Comparison of ENCODE assay signal across 25 cellular contexts in genomic region chr12:74917743-74918142, GRCh38.
"Had no signal": no experiment of that assay in that cellular context is flagged by ENCODE, and none has a peak within 500 bp of the region (broad histone marks: within the 10 kb centered on the region; RNA-seq: fewer than 3 reads in every experiment).

No MANE protein-coding gene starts in this region.

- H3K27me3 Mint-ChIP-seq: dendritic cell treated with granulocyte-macrophage colony-stimulating factor and Interleukin-4, amounts not matched to agents 40 ng/mL and 50 ng/mL, for 4 days; effector memory CD8-positive, alpha-beta T cell had no signal

- ATAC-seq: effector memory CD8-positive, alpha-beta T cell; esophagus mucosa; foreskin keratinocyte; gastrocnemius medialis; gastroesophageal sphincter; heart left ventricle; heart right ventricle had no signal

- H3K27ac ChIP-seq: colonic mucosa, coronary artery, dorsolateral prefrontal cortex, epithelial cell of prostate, esophagus muscularis mucosa, esophagus squamous epithelium, foreskin keratinocyte, gastrocnemius medialis, gastroesophageal sphincter, heart left ventricle, heart right ventricle had no signal

- H3K4me3 ChIP-seq: colonic mucosa, coronary artery, dorsolateral prefrontal cortex, esophagus muscularis mucosa, esophagus squamous epithelium, gastrocnemius medialis, gastroesophageal sphincter, heart left ventricle, heart right ventricle had no signal

- H3K36me3 ChIP-seq: colonic mucosa, esophagus muscularis mucosa, esophagus squamous epithelium, gastrocnemius medialis, gastroesophageal sphincter, heart left ventricle, heart right ventricle had no signal

- H3K9me3 ChIP-seq: colonic mucosa, esophagus muscularis mucosa, esophagus squamous epithelium, gastrocnemius medialis, heart left ventricle had no signal

- H3K27ac Mint-ChIP-seq: dendritic cell treated with granulocyte-macrophage colony-stimulating factor and Interleukin-4, amounts not matched to agents 40 ng/mL and 50 ng/mL, for 4 days; effector memory CD8-positive, alpha-beta T cell; endodermal cell had no signal

- H3K9me3 Mint-ChIP-seq: endodermal cell had no signal

- H3K4me3 Mint-ChIP-seq: dendritic cell treated with granulocyte-macrophage colony-stimulating factor and Interleukin-4, amounts not matched to agents 40 ng/mL and 50 ng/mL, for 4 days; effector memory CD8-positive, alpha-beta T cell; endodermal cell had no signal

- H3K27me3 ChIP-seq: colonic mucosa, dorsolateral prefrontal cortex, esophagus muscularis mucosa, esophagus squamous epithelium, foreskin keratinocyte, gastrocnemius medialis, gastroesophageal sphincter, heart left ventricle, heart right ventricle had no signal

- H3K4me1 ChIP-seq: colonic mucosa, esophagus muscularis mucosa, esophagus squamous epithelium, foreskin keratinocyte, gastrocnemius medialis, gastroesophageal sphincter, heart left ventricle, heart right ventricle had no signal

- DNase-seq: colonic mucosa; cortex of kidney; dermis blood vessel endothelial cell; dorsolateral prefrontal cortex; effector CD4-positive, alpha-beta T cell; effector CD8-positive, alpha-beta T cell; effector memory CD4-positive, alpha-beta T cell; effector memory CD8-positive, alpha-beta T cell; endodermal cell; erythroblast; esophagus squamous epithelium; foreskin fibroblast; foreskin keratinocyte; foreskin melanocyte; gastrocnemius medialis; glutamatergic neuron; head of caudate nucleus; heart left ventricle; heart right ventricle had no signal

- H3K4me1 Mint-ChIP-seq: endodermal cell had no signal
